In genomic region chr12:48780381-48781025, GRCh38 we compare ENCODE assay signal across 17 cellular contexts. TPM values are rescaled to one million over a fixed set of nuclear protein-coding genes. Genes with fewer than 3 reads are reported as not detected.
DNase-seq lines count a peak whose midpoint lies in the region; ATAC-seq, FAIRE-seq and TF ChIP-seq lines count a peak whose summit lies in the region.
"Had no signal": no experiment of that assay in that cellular context is flagged by ENCODE, and none has a peak within 500 bp of the region (broad histone marks: within the 10 kb centered on the region; RNA-seq: fewer than 3 reads in every experiment).

No MANE protein-coding gene starts in this region.

- H3K27ac ChIP-seq in BLaER1 (peak overlapping the region; percentile 99), ascending aorta (peak overlapping the region; percentile 89 to 93), kidney (ENCODE audit: low read depth in 2 of 2, low read length in 2 of 2) (peak overlapping the region in 1 of 2 donors; percentile 71), psoas muscle (no peak overlapping the region)

- ATAC-seq in psoas muscle: peak; percentile 10 to 48 (median 19)
- no peak for ATAC-seq in activated T-cell treated with anti-CD3 and anti-CD28 coated beads, Interleukin-2, amount 50 U/mL, for 72 hours (replicated peaks in 1 of 2)
- ATAC-seq: stimulated activated naive CD8-positive, alpha-beta T cell treated with anti-CD3 and anti-CD28 coated beads, Interleukin-15, Interleukin-2, amounts not matched to agents 100 U/mL and 50 U/mL, for 24 hours had no signal

- H3K27ac Mint-ChIP-seq in activated T-cell treated with anti-CD3 and anti-CD28 coated beads, Interleukin-2, amount 50 U/mL, for 72 hours: no peak overlapping the region
- H3K27ac Mint-ChIP-seq: activated CD4-positive, alpha-beta T cell treated with anti-CD3 and anti-CD28 coated beads, Interleukin-2, amount 10 ng/mL, durations not matched to agents 24 days and 14 days had no signal

- no peak for TF ChIP-seq CTCF in ascending aorta (IDR thresholded peaks at IDR 0.05)
- no peak for TF ChIP-seq CTCF in kidney (IDR thresholded peaks at IDR 0.05; ENCODE audit: borderline replicate concordance, extremely low read depth, insufficient read depth)
- TF ChIP-seq CTCF in psoas muscle (IDR thresholded peaks at IDR 0.05): no peak

- H4K20me1 ChIP-seq in BLaER1: no peaks in the 10 kb centered on the region

- H3K27me3 ChIP-seq in BLaER1: no peaks in the 10 kb centered on the region
- H3K27me3 ChIP-seq in ascending aorta: no peaks in the 10 kb centered on the region
- H3K27me3 ChIP-seq in psoas muscle (ENCODE audit: insufficient read depth in 3 of 3, low read length in 2 of 3): no peaks in the 10 kb centered on the region
- H3K27me3 ChIP-seq: adrenal gland had no signal

- FAIRE-seq in kidney (lab: Jason Lieb, UNC): no peak
- FAIRE-seq: H54 had no signal

- H3K4me1 Mint-ChIP-seq in activated T-cell treated with anti-CD3 and anti-CD28 coated beads, Interleukin-2, amount 50 U/mL, for 72 hours (ENCODE audit: low read depth): no peaks in the 10 kb centered on the region
- H3K4me1 Mint-ChIP-seq: activated CD4-positive, alpha-beta T cell treated with anti-CD3 and anti-CD28 coated beads, Interleukin-2, amount 10 ng/mL, durations not matched to agents 24 days and 14 days had no signal

- H3K27me3 Mint-ChIP-seq in activated T-cell treated with anti-CD3 and anti-CD28 coated beads, Interleukin-2, amount 50 U/mL, for 72 hours (ENCODE audit: low read depth): peaks cover 5% of the 10 kb centered on the region

- peak overlapping the region; percentile 56 for H3K4me3 ChIP-seq in BLaER1
- peak overlapping the region; percentile 30 to 42 for H3K4me3 ChIP-seq in ascending aorta
- no peak overlapping the region for H3K4me3 ChIP-seq in kidney (ENCODE audit: low read length in 2 of 2)
- H3K4me3 ChIP-seq in psoas muscle: no peak overlapping the region
- H3K4me3 ChIP-seq: adrenal gland had no signal

- no peaks in the 10 kb centered on the region for H3K9me3 Mint-ChIP-seq in activated T-cell treated with anti-CD3 and anti-CD28 coated beads, Interleukin-2, amount 50 U/mL, for 72 hours
- H3K9me3 Mint-ChIP-seq: activated CD4-positive, alpha-beta T cell treated with anti-CD3 and anti-CD28 coated beads, Interleukin-2, amount 10 ng/mL, durations not matched to agents 24 days and 14 days had no signal

- H3K36me3 ChIP-seq in BLaER1 (peaks cover 52% of the 10 kb centered on the region), ascending aorta (peaks cover 37 to 40% of the 10 kb centered on the region in 2 donors), kidney (ENCODE audit: control insufficient read depth in 1 of 2, insufficient read depth in 2 of 2, low read length in 2 of 2) (peaks cover 6 to 9% of the 10 kb centered on the region in 2 donors), psoas muscle (ENCODE audit: insufficient read depth in 1 of 2, low read depth in 1 of 2) (peaks cover 0 to 33% of the 10 kb centered on the region in 2 donors)

- H3K9ac ChIP-seq in BLaER1 (peak overlapping the region; percentile 87), kidney (ENCODE audit: low read length in 2 of 2) (peak overlapping the region in 1 of 2 donors; percentile 19)

- H3K4me1 ChIP-seq in BLaER1 (peaks cover 84% of the 10 kb centered on the region), ascending aorta (peaks cover 25 to 41% of the 10 kb centered on the region in 2 donors), kidney (ENCODE audit: control insufficient read depth in 1 of 2, insufficient read depth in 1 of 2, low read depth in 1 of 2, low read length in 2 of 2) (peaks cover 6 to 17% of the 10 kb centered on the region in 2 donors), psoas muscle (peaks cover 15% of the 10 kb centered on the region)

- intact Hi-C loops in ascending aorta (cut with DNase I): loop anchor here (2.0 kb wide), 1 partner anchor 176 kb away; the partner anchor contains the start of gene ARF3
- intact Hi-C loops in kidney (cut with DNase I): no loop called here
- intact Hi-C loops in psoas muscle (cut with DNase I): no loop called here

- WGBS in psoas muscle, 3 donors: 47 to 53% (median 49%) methylated on average over 10 to 11 of the region's 11 CpGs

- H3K4me3 Mint-ChIP-seq in activated T-cell treated with anti-CD3 and anti-CD28 coated beads, Interleukin-2, amount 50 U/mL, for 72 hours: no peak overlapping the region
- H3K4me3 Mint-ChIP-seq: activated CD4-positive, alpha-beta T cell treated with anti-CD3 and anti-CD28 coated beads, Interleukin-2, amount 10 ng/mL, durations not matched to agents 24 days and 14 days had no signal

- H3K36me3 Mint-ChIP-seq in activated T-cell treated with anti-CD3 and anti-CD28 coated beads, Interleukin-2, amount 50 U/mL, for 72 hours (ENCODE audit: insufficient read depth in 2 of 2): no peaks in the 10 kb centered on the region

- H3K4me2 ChIP-seq in BLaER1: peak overlapping the region; percentile 99

- peak in 1 of 2 donors; percentile 69 for DNase-seq in ascending aorta (ENCODE audit: low spot score in 2 of 2)
- DNase-seq in kidney: peak; percentile 72
- DNase-seq in psoas muscle: no peak
- DNase-seq in SHP77 treated with DMSO at 0.1 percent for 48 hours (lab: John Stamatoyannopoulos, UW): no peak
- DNase-seq in dermis blood vessel endothelial cell: no peak
- no peak for DNase-seq in activated T-cell treated with anti-CD3 and anti-CD28 coated beads, Interleukin-2, amount 50 U/mL, for 72 hours
- DNase-seq in stimulated activated CD4-positive, alpha-beta T cell treated with anti-CD3 and anti-CD28 coated beads, Interleukin-2, amount 100 ng/mL, for 24 hours: no peak
- DNase-seq: activated CD4-positive, alpha-beta T cell treated with anti-CD3 and anti-CD28 coated beads, Interleukin-2, amount 10 ng/mL, durations not matched to agents 24 days and 14 days; activated T-cell treated with anti-CD3 and anti-CD28 coated beads, Interleukin-2, amount 50 U/mL, for 48 hours; cortex of kidney; NCI-H1930; NCI-H524 treated with DMSO at 0.1 percent for 48 hours; stimulated activated naive CD8-positive, alpha-beta T cell treated with anti-CD3 and anti-CD28 coated beads, Interleukin-15, Interleukin-2, amounts not matched to agents 100 U/mL and 50 U/mL, for 24 hours; T-helper 9 cell had no signal

- H3K9me3 ChIP-seq in BLaER1: no peaks in the 10 kb centered on the region
- H3K9me3 ChIP-seq in ascending aorta: no peaks in the 10 kb centered on the region
- H3K9me3 ChIP-seq in kidney (ENCODE audit: control insufficient read depth in 1 of 2, low read length in 2 of 2): no peaks in the 10 kb centered on the region
- H3K9me3 ChIP-seq in psoas muscle: no peaks in the 10 kb centered on the region
- H3K9me3 ChIP-seq: adrenal gland had no signal

RNA-seq across cellular contexts. Expression of gene ADCY6, which starts 8.4 kb away (rescaled TPM):
- 65.0 TPM for total RNA-seq in ascending aorta
- 66.9 TPM for total RNA-seq in kidney
- 27.3 TPM for polyA plus RNA-seq in kidney (ENCODE audit: insufficient read depth, low read depth, low replicate concordance)
- 10 to 100 TPM; 13.1 to 18.9 (median 13.4) TPM for total RNA-seq in psoas muscle
- 1 to 10 TPM; 5.3 to 9.2 (median 7.6) TPM for polyA plus RNA-seq in psoas muscle
- total RNA-seq in dermis blood vessel endothelial cell: 39.0 and 43.3 TPM in 2 replicates
- total RNA-seq in activated T-cell treated with anti-CD3 and anti-CD28 coated beads, Interleukin-2, amount 50 U/mL, for 72 hours: under 1 TPM; 0.67 to 0.79 TPM

RNA-seq across cellular contexts. Expression of gene CACNB3, which starts 37.8 kb away (rescaled TPM):
- total RNA-seq in ascending aorta: 54.5 TPM
- total RNA-seq in kidney: 19.6 TPM
- polyA plus RNA-seq in kidney (ENCODE audit: insufficient read depth, low read depth, low replicate concordance): 17.9 TPM
- 1 to 10 TPM; 2.0 to 3.5 (median 2.5) TPM for total RNA-seq in psoas muscle
- polyA plus RNA-seq in psoas muscle: 1 to 10 TPM in 2 of 3 donors, under 1 TPM in 1; 0.92 to 1.7 (median 1.6) TPM
- 16.3 and 20.0 TPM in 2 replicates for total RNA-seq in dermis blood vessel endothelial cell
- 10 to 100 TPM; 15.1 to 16.5 TPM for total RNA-seq in activated T-cell treated with anti-CD3 and anti-CD28 coated beads, Interleukin-2, amount 50 U/mL, for 72 hours

Comparison
In these comparisons a context has a peak if more than half of its experiments do, and no peak if none do; other contexts are left out.
1. H3K4me3 ChIP-seq: peak in BLaER1 (single experiment) and ascending aorta (2 of 2); none in kidney (0 of 2) and psoas muscle (single experiment).
2. ATAC-seq: peak in psoas muscle (4 of 4); none in activated T-cell treated with anti-CD3 and anti-CD28 coated beads, Interleukin-2, amount 50 U/mL, for 72 hours (0 of 2).
3. RNA of gene ADCY6, which starts 8.4 kb away (total RNA-seq): 66.9 TPM in kidney (single experiment), 65.0 TPM in ascending aorta (single experiment), 39.0 to 43.3 TPM in dermis blood vessel endothelial cell and 13.1 to 18.9 TPM in psoas muscle; 0.67 to 0.79 TPM in activated T-cell treated with anti-CD3 and anti-CD28 coated beads, Interleukin-2, amount 50 U/mL, for 72 hours; every median in the first group is over 4 times any median in the second.